In the genomic region with DNA sequence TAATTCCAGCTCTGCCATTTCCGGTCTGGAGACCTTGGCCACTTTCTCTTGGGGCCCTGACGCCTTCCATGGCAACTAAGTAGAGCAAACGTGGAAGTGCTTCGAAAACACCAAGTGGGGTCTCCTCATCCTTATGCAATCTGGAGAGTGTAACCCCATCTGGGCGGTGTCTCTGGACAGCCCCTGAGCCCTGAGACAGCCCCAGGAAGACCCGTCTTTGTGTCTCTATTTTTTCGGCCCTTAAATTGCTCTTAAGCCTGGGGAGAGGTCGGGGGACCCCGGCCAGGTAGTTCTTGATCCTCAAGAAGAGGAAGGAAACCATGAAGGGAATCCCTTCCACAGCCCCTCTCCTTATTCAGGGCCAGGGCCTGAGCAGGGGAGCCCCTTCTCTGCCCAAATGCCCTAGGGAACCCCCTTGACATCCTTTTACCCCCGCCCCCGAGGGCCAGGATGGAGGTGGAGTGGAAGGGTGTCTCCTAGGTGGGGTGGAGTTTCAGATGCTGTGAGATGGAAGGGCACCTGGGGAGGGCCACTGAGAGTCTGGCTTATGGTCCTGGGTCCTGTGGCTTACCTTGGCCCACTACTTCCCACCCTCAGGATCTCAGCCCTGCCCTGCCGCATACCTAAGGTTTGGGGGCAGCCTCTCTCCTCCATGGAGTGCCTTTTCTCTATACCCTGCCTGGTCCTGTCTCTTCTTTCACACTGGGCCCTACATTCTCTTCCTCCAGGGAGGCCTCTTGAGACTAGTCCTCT, we compare ENCODE assay signal across 1 cellular context.
TF ChIP-seq lines count a peak whose summit lies in the region.

No MANE protein-coding gene starts in this region.

TF ChIP-seq in SK-N-SH treated with all-trans-retinoic acid at 6 μM for 48 hours, 23 proteins besides CTCF, POLR2A, EP300 and RAD21 (continued from another document):
- TF ChIP-seq, protein P1, sequence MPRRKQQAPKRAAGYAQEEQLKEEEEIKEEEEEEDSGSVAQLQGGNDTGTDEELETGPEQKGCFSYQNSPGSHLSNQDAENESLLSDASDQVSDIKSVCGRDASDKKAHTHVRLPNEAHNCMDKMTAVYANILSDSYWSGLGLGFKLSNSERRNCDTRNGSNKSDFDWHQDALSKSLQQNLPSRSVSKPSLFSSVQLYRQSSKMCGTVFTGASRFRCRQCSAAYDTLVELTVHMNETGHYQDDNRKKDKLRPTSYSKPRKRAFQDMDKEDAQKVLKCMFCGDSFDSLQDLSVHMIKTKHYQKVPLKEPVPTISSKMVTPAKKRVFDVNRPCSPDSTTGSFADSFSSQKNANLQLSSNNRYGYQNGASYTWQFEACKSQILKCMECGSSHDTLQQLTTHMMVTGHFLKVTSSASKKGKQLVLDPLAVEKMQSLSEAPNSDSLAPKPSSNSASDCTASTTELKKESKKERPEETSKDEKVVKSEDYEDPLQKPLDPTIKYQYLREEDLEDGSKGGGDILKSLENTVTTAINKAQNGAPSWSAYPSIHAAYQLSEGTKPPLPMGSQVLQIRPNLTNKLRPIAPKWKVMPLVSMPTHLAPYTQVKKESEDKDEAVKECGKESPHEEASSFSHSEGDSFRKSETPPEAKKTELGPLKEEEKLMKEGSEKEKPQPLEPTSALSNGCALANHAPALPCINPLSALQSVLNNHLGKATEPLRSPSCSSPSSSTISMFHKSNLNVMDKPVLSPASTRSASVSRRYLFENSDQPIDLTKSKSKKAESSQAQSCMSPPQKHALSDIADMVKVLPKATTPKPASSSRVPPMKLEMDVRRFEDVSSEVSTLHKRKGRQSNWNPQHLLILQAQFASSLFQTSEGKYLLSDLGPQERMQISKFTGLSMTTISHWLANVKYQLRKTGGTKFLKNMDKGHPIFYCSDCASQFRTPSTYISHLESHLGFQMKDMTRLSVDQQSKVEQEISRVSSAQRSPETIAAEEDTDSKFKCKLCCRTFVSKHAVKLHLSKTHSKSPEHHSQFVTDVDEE (CRISPR knock-in tag; IDR thresholded peaks at IDR 0.05) = no peak
- TF ChIP-seq, protein P2, sequence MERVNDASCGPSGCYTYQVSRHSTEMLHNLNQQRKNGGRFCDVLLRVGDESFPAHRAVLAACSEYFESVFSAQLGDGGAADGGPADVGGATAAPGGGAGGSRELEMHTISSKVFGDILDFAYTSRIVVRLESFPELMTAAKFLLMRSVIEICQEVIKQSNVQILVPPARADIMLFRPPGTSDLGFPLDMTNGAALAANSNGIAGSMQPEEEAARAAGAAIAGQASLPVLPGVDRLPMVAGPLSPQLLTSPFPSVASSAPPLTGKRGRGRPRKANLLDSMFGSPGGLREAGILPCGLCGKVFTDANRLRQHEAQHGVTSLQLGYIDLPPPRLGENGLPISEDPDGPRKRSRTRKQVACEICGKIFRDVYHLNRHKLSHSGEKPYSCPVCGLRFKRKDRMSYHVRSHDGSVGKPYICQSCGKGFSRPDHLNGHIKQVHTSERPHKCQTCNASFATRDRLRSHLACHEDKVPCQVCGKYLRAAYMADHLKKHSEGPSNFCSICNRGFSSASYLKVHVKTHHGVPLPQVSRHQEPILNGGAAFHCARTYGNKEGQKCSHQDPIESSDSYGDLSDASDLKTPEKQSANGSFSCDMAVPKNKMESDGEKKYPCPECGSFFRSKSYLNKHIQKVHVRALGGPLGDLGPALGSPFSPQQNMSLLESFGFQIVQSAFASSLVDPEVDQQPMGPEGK (CRISPR knock-in tag; IDR thresholded peaks at IDR 0.05; ENCODE audit: borderline replicate concordance) = no peak
- no peak for TF ChIP-seq OSR1 (CRISPR knock-in tag; IDR thresholded peaks at IDR 0.05)
TF ChIP-seq in SK-N-SH treated with all-trans-retinoic acid at 6 μM for 48 hours: peak in this region for 0.
